17 cellular contexts compared by ENCODE assay signal in the genomic region with DNA sequence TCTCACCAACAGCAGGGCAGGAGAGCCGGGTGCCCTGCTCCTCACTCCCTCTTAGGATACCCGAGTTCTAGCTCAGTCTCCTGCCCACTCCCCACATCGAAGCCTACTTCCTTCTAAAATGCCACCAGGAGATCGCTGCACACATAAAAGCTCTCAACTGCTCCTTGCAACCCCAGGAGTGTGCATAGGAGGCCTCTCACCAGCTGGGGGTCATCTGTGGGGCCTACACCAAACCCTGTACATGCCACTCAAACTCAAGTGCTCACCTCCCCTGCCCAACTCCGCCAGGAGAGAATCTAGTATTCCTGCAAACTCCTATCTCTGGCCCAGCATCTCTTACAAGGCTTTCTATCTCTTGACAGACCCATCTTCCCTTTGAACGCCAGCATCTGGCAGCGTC. TPM values are rescaled to one million over a fixed set of nuclear protein-coding genes. Genes with fewer than 3 reads are reported as not detected.
DNase-seq lines count a peak whose midpoint lies in the region; ATAC-seq and TF ChIP-seq lines count a peak whose summit lies in the region.
"Had no signal": no experiment of that assay in that cellular context is flagged by ENCODE, and none has a peak within 500 bp of the region (broad histone marks: within the 10 kb centered on the region; RNA-seq: fewer than 3 reads in every experiment).

No MANE protein-coding gene starts in this region.

- H3K9ac ChIP-seq in mesenchymal stem cell (ENCODE audit: low read length): peak overlapping the region; percentile 99

- no peak overlapping the region for H2BK12ac ChIP-seq in mesenchymal stem cell (ENCODE audit: low read length in 2 of 2)

- no peak overlapping the region for H3K23ac ChIP-seq in mesenchymal stem cell (ENCODE audit: low read length in 2 of 2)

- no peaks in the 10 kb centered on the region for H3K27me3 Mint-ChIP-seq in activated naive CD8-positive, alpha-beta T cell
- peaks cover 7 to 13% (median 9%) of the 10 kb centered on the region in 3 donors for H3K27me3 Mint-ChIP-seq in immature natural killer cell (ENCODE audit: low read depth in 3 of 3)

- H2BK5ac ChIP-seq in mesenchymal stem cell (ENCODE audit: low read depth, low read length, poor library complexity, severe bottlenecking): no peak overlapping the region

- no peak for DNase-seq in left ventricle myocardium inferior
- no peak for DNase-seq in Right ventricle myocardium superior
- no peak for DNase-seq in mesenchymal stem cell
- DNase-seq in hepatic stellate cell (ENCODE audit: low spot score): no peak
- no peak for DNase-seq in immature natural killer cell
- DNase-seq in SKM-1 (lab: John Stamatoyannopoulos, UW; ENCODE audit: unreplicated experiment): no peak
- DNase-seq: ACHN; mesendoderm; NCI-H1436 treated with DMSO at 0.1 percent for 48 hours; NCI-H345; stimulated activated CD4-positive, alpha-beta T cell treated with anti-CD3 and anti-CD28 coated beads, Interleukin-4, amount 100 ng/mL, for 4 hours; T-helper 9 cell; upper lobe of right lung had no signal

- no peak overlapping the region for H4K8ac ChIP-seq in mesenchymal stem cell (ENCODE audit: low read length)

- no peak overlapping the region for H3K27ac Mint-ChIP-seq in activated naive CD8-positive, alpha-beta T cell
- H3K27ac Mint-ChIP-seq in immature natural killer cell: peak overlapping the region in 3 of 6 donors; percentile 17 to 63 (median 49)

- WGBS in mesenchymal stem cell: 94% methylated on average over 7 of the region's 7 CpGs

- H3K4me3 Mint-ChIP-seq in activated naive CD8-positive, alpha-beta T cell: peak overlapping the region; percentile 6
- peak overlapping the region in 2 of 5 donors; percentile 16 to 33 for H3K4me3 Mint-ChIP-seq in immature natural killer cell

- no peak overlapping the region for H4K91ac ChIP-seq in mesenchymal stem cell (ENCODE audit: low read length)

- H2AFZ ChIP-seq in mesenchymal stem cell (ENCODE audit: low read depth, low read length): no peak overlapping the region

- intact Hi-C loops in left ventricle myocardium inferior (cut with micrococcal nuclease): no loop called here
- intact Hi-C loops in Right ventricle myocardium superior (cut with DNase I): no loop called here

- H3K36me3 ChIP-seq in left ventricle myocardium inferior (no peaks in the 10 kb centered on the region), mesenchymal stem cell (ENCODE audit: control insufficient read depth in 1 of 2, insufficient read depth in 2 of 2, low read depth in 1 of 2, low read length in 2 of 2) (peaks cover 4 to 42% of the 10 kb centered on the region in 2 experiments)
- H3K36me3 ChIP-seq: upper lobe of right lung had no signal

- no peak for ATAC-seq in Right ventricle myocardium superior (ENCODE audit: poor library complexity)
- no peak for ATAC-seq in GM21447 (IDR thresholded peaks at IDR 0.05; ENCODE audit: unreplicated experiment)
- ATAC-seq: gastroesophageal sphincter, upper lobe of right lung had no signal

- peak overlapping the region; percentile 98 for H3K27ac ChIP-seq in left ventricle myocardium inferior (replicated peaks)
- H3K27ac ChIP-seq in mesenchymal stem cell (ENCODE audit: low read length, poor library complexity, severe bottlenecking): no peak overlapping the region
- H3K27ac ChIP-seq: epithelial cell of prostate, upper lobe of right lung had no signal

- H3K4me1 ChIP-seq in left ventricle myocardium inferior (peaks cover 96% of the 10 kb centered on the region), mesenchymal stem cell (ENCODE audit: control insufficient read depth, insufficient read depth, low read depth, low read length) (peaks cover 22% of the 10 kb centered on the region)

- H3K18ac ChIP-seq in mesenchymal stem cell (ENCODE audit: low read depth in 1 of 2, low read length in 2 of 2): no peak overlapping the region

- H3K4me2 ChIP-seq in mesenchymal stem cell (ENCODE audit: low read length, poor library complexity, severe bottlenecking): no peak overlapping the region

- peaks cover 2% of the 10 kb centered on the region for H3K36me3 Mint-ChIP-seq in activated naive CD8-positive, alpha-beta T cell
- H3K36me3 Mint-ChIP-seq in immature natural killer cell: no peaks in the 10 kb centered on the region

- H3K9me3 Mint-ChIP-seq in activated naive CD8-positive, alpha-beta T cell (ENCODE audit: low read depth): no peaks in the 10 kb centered on the region
- H3K9me3 Mint-ChIP-seq in immature natural killer cell: no peaks in the 10 kb centered on the region

- peak overlapping the region; percentile 24 for H3K4me3 ChIP-seq in left ventricle myocardium inferior
- no peak overlapping the region for H3K4me3 ChIP-seq in mesenchymal stem cell (ENCODE audit: insufficient read depth in 1 of 2, low read depth in 1 of 2, low read length in 2 of 2)
- H3K4me3 ChIP-seq: gastroesophageal sphincter, upper lobe of right lung had no signal

- H2BK15ac ChIP-seq in mesenchymal stem cell (ENCODE audit: low read depth, poor library complexity, severe bottlenecking): no peak overlapping the region

- no peaks in the 10 kb centered on the region for H3K79me1 ChIP-seq in mesenchymal stem cell (replicated peaks; ENCODE audit: low read length, poor library complexity, severe bottlenecking)

- no peak overlapping the region for H2BK120ac ChIP-seq in mesenchymal stem cell (ENCODE audit: low read depth, low read length)

- no peak overlapping the region for H2AK5ac ChIP-seq in mesenchymal stem cell (ENCODE audit: low read length, severe bottlenecking)

- H3K4me1 Mint-ChIP-seq in activated naive CD8-positive, alpha-beta T cell (ENCODE audit: low read depth): peaks cover 55% of the 10 kb centered on the region
- peaks cover 53% of the 10 kb centered on the region in 2 donors for H3K4me1 Mint-ChIP-seq in immature natural killer cell

- H3K27me3 ChIP-seq in left ventricle myocardium inferior (ENCODE audit: low read depth) (no peaks in the 10 kb centered on the region), mesenchymal stem cell (ENCODE audit: control insufficient read depth in 1 of 2, insufficient read depth in 1 of 2, low read length in 2 of 2) (no peaks in the 10 kb centered on the region)
- H3K27me3 ChIP-seq: gastroesophageal sphincter, upper lobe of right lung had no signal

- H3K14ac ChIP-seq in mesenchymal stem cell (ENCODE audit: low read length in 2 of 2): no peak overlapping the region

- H3K4ac ChIP-seq in mesenchymal stem cell (ENCODE audit: low read depth in 1 of 2, low read length in 2 of 2): no peak overlapping the region

- H3K9me3 ChIP-seq in left ventricle myocardium inferior (replicated peaks) (no peaks in the 10 kb centered on the region), mesenchymal stem cell (ENCODE audit: control insufficient read depth, low read length) (no peaks in the 10 kb centered on the region)
- H3K9me3 ChIP-seq: gastroesophageal sphincter, upper lobe of right lung had no signal

- no peak for TF ChIP-seq CTCF in left ventricle myocardium inferior (IDR thresholded peaks at IDR 0.05; ENCODE audit: borderline replicate concordance)

RNA-seq across cellular contexts. Expression of gene SGTA, which starts 2.8 kb away (rescaled TPM):
- total RNA-seq in left ventricle myocardium inferior: 72.6 TPM
- total RNA-seq in Right ventricle myocardium superior: 56.6 TPM
- 51.4 TPM for polyA plus RNA-seq in mesenchymal stem cell (2013, experiment 1 of 2)
- polyA plus RNA-seq in mesenchymal stem cell (2013, experiment 2 of 2): 49.6 TPM
- polyA plus RNA-seq in immature natural killer cell: 10 to 100 TPM; 32.1 to 47.6 (median 34.3) TPM

RNA-seq across cellular contexts. Expression of gene THOP1, which starts 5.0 kb away (rescaled TPM):
- total RNA-seq in left ventricle myocardium inferior: 60.9 TPM
- total RNA-seq in Right ventricle myocardium superior: 52.6 TPM
- 30.9 TPM for polyA plus RNA-seq in mesenchymal stem cell (2013, experiment 1 of 2)
- 31.0 TPM for polyA plus RNA-seq in mesenchymal stem cell (2013, experiment 2 of 2)
- 10 to 100 TPM; 20.0 to 39.9 (median 31.6) TPM for polyA plus RNA-seq in immature natural killer cell

RNA-seq across cellular contexts. Expression of gene ZNF554, which starts 39.4 kb away (rescaled TPM):
- total RNA-seq in left ventricle myocardium inferior: 4.2 TPM
- total RNA-seq in Right ventricle myocardium superior: 4.3 TPM
- 2.2 TPM for polyA plus RNA-seq in mesenchymal stem cell (2013, experiment 1 of 2)
- polyA plus RNA-seq in mesenchymal stem cell (2013, experiment 2 of 2): 2.3 TPM
- polyA plus RNA-seq in immature natural killer cell: 1 to 10 TPM in 1 of 3 donors, under 1 TPM in 1, not detected in 1; 0.87 to 4.1 TPM

RNA-seq across cellular contexts. Expression of gene SLC39A3, which starts 40.5 kb away (rescaled TPM):
- 22.6 TPM for total RNA-seq in left ventricle myocardium inferior
- 20.2 TPM for total RNA-seq in Right ventricle myocardium superior
- polyA plus RNA-seq in mesenchymal stem cell (2013, experiment 1 of 2): 26.4 TPM
- 29.3 TPM for polyA plus RNA-seq in mesenchymal stem cell (2013, experiment 2 of 2)
- polyA plus RNA-seq in immature natural killer cell: 10 to 100 TPM; 43.8 to 63.7 (median 46.8) TPM

RNA-seq across cellular contexts. Expression of gene DIRAS1, which starts 59.1 kb away (rescaled TPM):
- total RNA-seq in left ventricle myocardium inferior (195 TPM), Right ventricle myocardium superior (216 TPM)
- 1.3 TPM for polyA plus RNA-seq in mesenchymal stem cell (2013, experiment 1 of 2)
- 0.95 TPM for polyA plus RNA-seq in mesenchymal stem cell (2013, experiment 2 of 2)
- polyA plus RNA-seq in immature natural killer cell: not detected
